Comparison of ENCODE assay signal across 8 cellular contexts in the genomic region with DNA sequence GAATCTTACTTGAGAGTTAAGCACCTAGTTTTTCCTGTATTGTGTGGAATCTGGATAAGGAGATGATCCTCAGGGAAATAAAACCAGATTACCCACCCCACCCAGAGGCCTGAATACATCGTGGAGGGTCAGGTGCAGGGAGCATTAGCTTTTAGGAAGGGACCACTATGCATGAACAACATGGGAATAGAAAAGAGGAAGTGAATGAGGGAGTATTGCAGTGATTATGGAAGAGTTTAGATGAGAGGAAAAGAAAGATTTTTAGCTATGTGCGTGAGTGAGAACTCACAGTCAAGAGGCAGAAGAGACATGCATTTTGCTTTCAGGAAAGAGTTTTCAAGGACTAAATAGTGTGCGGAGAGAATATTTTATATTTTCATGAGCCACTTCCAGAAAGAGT.
"Had no signal": no experiment of that assay in that cellular context is flagged by ENCODE, and none has a peak within 500 bp of the region (broad histone marks: within the 10 kb centered on the region; RNA-seq: fewer than 3 reads in every experiment).

No MANE protein-coding gene starts in this region.

- H3K9me3 Mint-ChIP-seq: IgD-negative memory B cell had no signal

- H3K4me3 Mint-ChIP-seq: GM23338, H9, IgD-negative memory B cell had no signal

- H3K27ac Mint-ChIP-seq: GM23338, IgD-negative memory B cell had no signal

- H3K9ac ChIP-seq: KMS-11 had no signal

- H3K27ac ChIP-seq: KMS-11 had no signal

- FAIRE-seq: H1, H54, HepG2 had no signal

- H3K4me2 ChIP-seq: GM23338, KMS-11 had no signal

- H3K4me3 ChIP-seq: GM23338 had no signal

- H3K4me1 Mint-ChIP-seq: GM23338 had no signal

- H3K36me3 Mint-ChIP-seq: IgD-negative memory B cell had no signal

- DNase-seq: H9, HCEC 1CT had no signal

- ATAC-seq: GM23338, HepG2 had no signal

- H2AFZ ChIP-seq: GM23338 had no signal
